ENCODE assay signal across 8 cellular contexts in genomic region chr13:76991432-76991795, GRCh38. TPM values are rescaled to one million over a fixed set of nuclear protein-coding genes. Genes with fewer than 3 reads are reported as not detected.
DNase-seq lines count a peak whose midpoint lies in the region; TF ChIP-seq lines count a peak whose summit lies in the region.

No MANE protein-coding gene starts in this region.

- no CpG with 5 or more reads among the region's 15 CpGs for WGBS in iPS DF 6.9 (ENCODE audit: insufficient coverage, insufficient read length)

- peak overlapping the region; percentile 98 for H3K27ac Mint-ChIP-seq in activated naive CD4-positive, alpha-beta T cell treated with anti-CD3 and anti-CD28 coated beads, Interleukin-2, amount 10 ng/mL, durations not matched to agents 7 days and 5 days

- no peaks in the 10 kb centered on the region for H3K27me3 ChIP-seq in OCI-LY3 (ENCODE audit: low read depth, low read length)
- no peaks in the 10 kb centered on the region for H3K27me3 ChIP-seq in iPS DF 6.9 (ENCODE audit: control insufficient read depth, insufficient read depth, low read length)

- no peaks in the 10 kb centered on the region for H3K9me3 Mint-ChIP-seq in activated naive CD4-positive, alpha-beta T cell treated with anti-CD3 and anti-CD28 coated beads, Interleukin-2, amount 10 ng/mL, durations not matched to agents 7 days and 5 days

- TF ChIP-seq CTCF in GM12864 (IDR thresholded peaks at IDR 0.05; ENCODE audit: low read depth, low read length, missing control alignments), result no peak
- no peak for TF ChIP-seq CTCF in HEK293 (tag by site-specific recombination; IDR thresholded peaks at IDR 0.05)
- no peak for TF ChIP-seq CTCF in OCI-LY3 (IDR thresholded peaks at IDR 0.05; ENCODE audit: low read depth, low read length)

- H3K4me2 ChIP-seq in OCI-LY3 (ENCODE audit: low read length), result peak overlapping the region; percentile 94

- H3K27ac ChIP-seq in HEK293 (ENCODE audit: extremely low read depth, low read depth, low read length) (no peak overlapping the region), OCI-LY3 (ENCODE audit: low read length) (peak overlapping the region; percentile 68), iPS DF 6.9 (ENCODE audit: low read length) (no peak overlapping the region)

- H3K27me3 Mint-ChIP-seq in activated naive CD4-positive, alpha-beta T cell treated with anti-CD3 and anti-CD28 coated beads, Interleukin-2, amount 10 ng/mL, durations not matched to agents 7 days and 5 days, result peaks cover under 1% of the 10 kb centered on the region

- peak overlapping the region; percentile 93 for H3K9ac ChIP-seq in OCI-LY3 (ENCODE audit: low read length)

- no peaks in the 10 kb centered on the region for H3K4me1 ChIP-seq in HEK293 (ENCODE audit: control insufficient read depth, insufficient read depth, low read length)
- peaks cover 12% of the 10 kb centered on the region for H3K4me1 ChIP-seq in OCI-LY3 (ENCODE audit: low read length)
- H3K4me1 ChIP-seq in iPS DF 6.9 (ENCODE audit: control insufficient read depth, insufficient read depth, low read length), result 0 out of 2 replicates have a peak, but pooled peaks cover 2% of the 10 kb centered on the region

- H3K4me1 Mint-ChIP-seq in activated naive CD4-positive, alpha-beta T cell treated with anti-CD3 and anti-CD28 coated beads, Interleukin-2, amount 10 ng/mL, durations not matched to agents 7 days and 5 days, result peaks cover 32% of the 10 kb centered on the region

- H3K4me3 Mint-ChIP-seq in activated naive CD4-positive, alpha-beta T cell treated with anti-CD3 and anti-CD28 coated beads, Interleukin-2, amount 10 ng/mL, durations not matched to agents 7 days and 5 days, result peak overlapping the region; percentile 97

- CTCF ChIA-PET in HEK293 (lab: Yijun Ruan, JAX), result interaction anchor here (0.7 to 3.8 kb wide), 2 partner anchors 11 to 352 kb away, joined by 3 to 30 read pairs; no protein-coding TSS in a partner anchor
- CTCF ChIA-PET in activated naive CD4-positive, alpha-beta T cell treated with anti-CD3 and anti-CD28 coated beads, Interleukin-2, amount 10 ng/mL, durations not matched to agents 7 days and 5 days (lab: Charles Lee), result interaction anchor here (0.9 to 1.5 kb wide), 4 partner anchors 11 to 106 kb away, joined by 3 to 10 read pairs (median 3); no protein-coding TSS in a partner anchor

- no peaks in the 10 kb centered on the region for H3K9me3 ChIP-seq in HEK293 (ENCODE audit: control insufficient read depth, insufficient read depth, low read depth, low read length)
- no peaks in the 10 kb centered on the region for H3K9me3 ChIP-seq in OCI-LY3 (ENCODE audit: insufficient read depth, low read length)
- no peaks in the 10 kb centered on the region for H3K9me3 ChIP-seq in iPS DF 6.9 (ENCODE audit: control insufficient read depth, insufficient read depth, low read length)

- H3K4me3 ChIP-seq in GM12864 (ENCODE audit: low read depth, low read length), result peak overlapping the region; percentile 61
- H3K4me3 ChIP-seq in HEK293 (ENCODE audit: low read depth, low read length), result peak overlapping the region; percentile 85
- peak overlapping the region; percentile 84 for H3K4me3 ChIP-seq in OCI-LY3 (ENCODE audit: low read length)
- H3K4me3 ChIP-seq in iPS DF 6.9 (ENCODE audit: low read length), result peak overlapping the region; percentile 58; the same call in 1 of the 2 replicates

- H2AFZ ChIP-seq in OCI-LY3 (ENCODE audit: low read depth, low read length), result peak overlapping the region; percentile 97

- no peaks in the 10 kb centered on the region for H4K20me1 ChIP-seq in OCI-LY3 (ENCODE audit: insufficient read depth, low read length)

- POLR2A ChIA-PET in HEK293 (lab: Yijun Ruan, JAX), result interaction anchor here (1.2 kb wide), 1 partner anchor 106 kb away, joined by 3 read pairs; no protein-coding TSS in a partner anchor

- DNase-seq in GM12864 (ENCODE audit: low read depth) (no peak), iPS DF 6.9 (ENCODE audit: low read depth, low spot score) (no peak), mesenteric fat pad (ENCODE audit: low spot score) (no peak), cerebellar nuclear complex (lab: John Stamatoyannopoulos, UW) (no peak)
- peak; percentile 65 for DNase-seq in activated naive CD4-positive, alpha-beta T cell treated with anti-CD3 and anti-CD28 coated beads, Interleukin-2, amount 10 ng/mL, durations not matched to agents 7 days and 5 days
- peak; percentile 85 for DNase-seq in stimulated activated CD4-positive, alpha-beta T cell treated with anti-CD3 and anti-CD28 coated beads, Interleukin-1b, Interleukin-23, amount 100 ng/mL, for 48 hours

- peaks cover 13% of the 10 kb centered on the region for H3K36me3 Mint-ChIP-seq in activated naive CD4-positive, alpha-beta T cell treated with anti-CD3 and anti-CD28 coated beads, Interleukin-2, amount 10 ng/mL, durations not matched to agents 7 days and 5 days

- peaks cover 21% of the 10 kb centered on the region for H3K79me2 ChIP-seq in OCI-LY3 (ENCODE audit: low read length)

- H3K36me3 ChIP-seq in HEK293 (ENCODE audit: control insufficient read depth in 2 of 2, insufficient read depth in 1 of 2, low read length in 2 of 2) (peaks cover 0 to 15% of the 10 kb centered on the region in 2 experiments; a peak in 1 of 3 replicates), OCI-LY3 (replicated peaks; ENCODE audit: low read depth, low read length) (peaks cover 20% of the 10 kb centered on the region), iPS DF 6.9 (ENCODE audit: control insufficient read depth, insufficient read depth, low read length) (no peaks in the 10 kb centered on the region)

TF ChIP-seq in HEK293, 187 proteins besides CTCF, POLR2A, EP300 and RAD21:
- TF ChIP-seq ZNF214 (tag by site-specific recombination; IDR thresholded peaks at IDR 0.05; ENCODE audit: borderline replicate concordance) (no peak), HOXA7 (CRISPR knock-in tag; IDR thresholded peaks at IDR 0.05; ENCODE audit: borderline replicate concordance) (no peak), ZNF768 (tag by site-specific recombination; IDR thresholded peaks at IDR 0.05) (no peak), ZNF350 (tag by site-specific recombination; IDR thresholded peaks at IDR 0.05) (no peak), ZNF521 (tag by site-specific recombination; IDR thresholded peaks at IDR 0.05) (no peak), ZFP3 (tag by site-specific recombination; IDR thresholded peaks at IDR 0.05; ENCODE audit: low read depth) (no peak), ZNF184 (tag by site-specific recombination; IDR thresholded peaks at IDR 0.05) (no peak), ZNF140 (tag by site-specific recombination; IDR thresholded peaks at IDR 0.05) (no peak), ZNF169 (tag by site-specific recombination; IDR thresholded peaks at IDR 0.05) (no peak)
- TF ChIP-seq, protein P1, sequence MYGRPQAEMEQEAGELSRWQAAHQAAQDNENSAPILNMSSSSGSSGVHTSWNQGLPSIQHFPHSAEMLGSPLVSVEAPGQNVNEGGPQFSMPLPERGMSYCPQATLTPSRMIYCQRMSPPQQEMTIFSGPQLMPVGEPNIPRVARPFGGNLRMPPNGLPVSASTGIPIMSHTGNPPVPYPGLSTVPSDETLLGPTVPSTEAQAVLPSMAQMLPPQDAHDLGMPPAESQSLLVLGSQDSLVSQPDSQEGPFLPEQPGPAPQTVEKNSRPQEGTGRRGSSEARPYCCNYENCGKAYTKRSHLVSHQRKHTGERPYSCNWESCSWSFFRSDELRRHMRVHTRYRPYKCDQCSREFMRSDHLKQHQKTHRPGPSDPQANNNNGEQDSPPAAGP (tag by site-specific recombination; IDR thresholded peaks at IDR 0.05), result no peak
- TF ChIP-seq, protein P2, sequence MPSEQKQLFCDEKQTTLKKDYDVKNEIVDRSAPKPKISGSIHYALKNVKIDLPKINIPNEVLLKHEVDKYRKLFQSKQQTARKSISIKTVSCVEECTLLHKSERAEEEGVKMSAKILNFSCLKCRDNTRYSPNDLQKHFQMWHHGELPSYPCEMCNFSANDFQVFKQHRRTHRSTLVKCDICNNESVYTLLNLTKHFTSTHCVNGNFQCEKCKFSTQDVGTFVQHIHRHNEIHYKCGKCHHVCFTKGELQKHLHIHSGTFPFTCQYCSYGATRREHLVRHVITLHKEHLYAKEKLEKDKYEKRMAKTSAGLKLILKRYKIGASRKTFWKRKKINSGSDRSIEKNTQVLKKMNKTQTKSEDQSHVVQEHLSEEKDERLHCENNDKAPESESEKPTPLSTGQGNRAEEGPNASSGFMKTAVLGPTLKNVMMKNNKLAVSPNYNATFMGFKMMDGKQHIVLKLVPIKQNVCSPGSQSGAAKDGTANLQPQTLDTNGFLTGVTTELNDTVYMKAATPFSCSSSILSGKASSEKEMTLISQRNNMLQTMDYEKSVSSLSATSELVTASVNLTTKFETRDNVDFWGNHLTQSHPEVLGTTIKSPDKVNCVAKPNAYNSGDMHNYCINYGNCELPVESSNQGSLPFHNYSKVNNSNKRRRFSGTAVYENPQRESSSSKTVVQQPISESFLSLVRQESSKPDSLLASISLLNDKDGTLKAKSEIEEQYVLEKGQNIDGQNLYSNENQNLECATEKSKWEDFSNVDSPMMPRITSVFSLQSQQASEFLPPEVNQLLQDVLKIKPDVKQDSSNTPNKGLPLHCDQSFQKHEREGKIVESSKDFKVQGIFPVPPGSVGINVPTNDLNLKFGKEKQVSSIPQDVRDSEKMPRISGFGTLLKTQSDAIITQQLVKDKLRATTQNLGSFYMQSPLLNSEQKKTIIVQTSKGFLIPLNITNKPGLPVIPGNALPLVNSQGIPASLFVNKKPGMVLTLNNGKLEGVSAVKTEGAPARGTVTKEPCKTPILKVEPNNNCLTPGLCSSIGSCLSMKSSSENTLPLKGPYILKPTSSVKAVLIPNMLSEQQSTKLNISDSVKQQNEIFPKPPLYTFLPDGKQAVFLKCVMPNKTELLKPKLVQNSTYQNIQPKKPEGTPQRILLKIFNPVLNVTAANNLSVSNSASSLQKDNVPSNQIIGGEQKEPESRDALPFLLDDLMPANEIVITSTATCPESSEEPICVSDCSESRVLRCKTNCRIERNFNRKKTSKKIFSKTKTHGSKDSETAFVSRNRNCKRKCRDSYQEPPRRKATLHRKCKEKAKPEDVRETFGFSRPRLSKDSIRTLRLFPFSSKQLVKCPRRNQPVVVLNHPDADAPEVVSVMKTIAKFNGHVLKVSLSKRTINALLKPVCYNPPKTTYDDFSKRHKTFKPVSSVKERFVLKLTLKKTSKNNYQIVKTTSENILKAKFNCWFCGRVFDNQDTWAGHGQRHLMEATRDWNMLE (tag by site-specific recombination; conservative IDR thresholded peaks at IDR 0.05; ENCODE audit: low read depth), result no peak
TF ChIP-seq in HEK293: peak in this region for 0.

RNA-seq across cellular contexts. Expression of gene CLN5, which starts 0.5 kb away (rescaled TPM):
- total RNA-seq in mesenteric fat pad, result 27.2 TPM

RNA-seq across cellular contexts. Expression of gene FBXL3, which starts 35.5 kb away (rescaled TPM):
- 44.9 TPM for total RNA-seq in mesenteric fat pad

RNA-seq across cellular contexts. Expression of gene ACOD1, which starts 43.1 kb away (rescaled TPM):
- total RNA-seq in mesenteric fat pad, result not detected

Comparison
In these comparisons a context has a peak if more than half of its experiments do, and no peak if none do; other contexts are left out.
1. DNase-seq: peak in activated naive CD4-positive, alpha-beta T cell treated with anti-CD3 and anti-CD28 coated beads, Interleukin-2, amount 10 ng/mL, durations not matched to agents 7 days and 5 days (single experiment) and stimulated activated CD4-positive, alpha-beta T cell treated with anti-CD3 and anti-CD28 coated beads, Interleukin-1b, Interleukin-23, amount 100 ng/mL, for 48 hours (single experiment); none in GM12864 (single experiment), iPS DF 6.9 (single experiment), mesenteric fat pad (single experiment) and cerebellar nuclear complex (0 of 2).
2. Peak in every context shown above with its lines, with median percentiles within 50 percentile points of each other: H3K4me3 ChIP-seq.